Comparison of ENCODE assay signal across 1 cellular context in the genomic region with DNA sequence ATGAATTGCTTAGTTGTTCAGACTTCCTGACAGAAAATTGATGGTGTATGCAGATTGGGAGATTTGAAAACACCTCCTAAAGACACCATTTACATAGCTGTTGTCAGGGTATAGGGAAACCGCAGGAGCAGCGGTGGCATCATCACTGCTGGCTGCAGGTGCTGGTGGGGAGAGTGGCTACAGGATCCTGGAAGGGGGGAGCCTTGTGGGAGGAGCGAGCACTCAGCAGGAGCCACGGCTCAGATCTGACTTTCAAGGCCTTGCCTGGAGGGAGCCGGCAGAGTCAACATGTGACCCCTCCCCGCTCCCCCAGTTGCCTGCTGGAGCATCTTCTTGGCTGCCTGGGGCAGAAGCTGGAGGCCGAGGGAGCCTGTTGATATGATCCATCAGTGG.
A peak's percentile ranks its signal among the peaks of the same experiment; 100 is the strongest.
TF ChIP-seq lines count a peak whose summit lies in the region.

No MANE protein-coding gene starts in this region.

TF ChIP-seq in H1, 55 proteins besides CTCF, POLR2A, EP300 and RAD21:
- TF ChIP-seq SP1 (IDR thresholded peaks at IDR 0.05; ENCODE audit: low read depth, low read length) (0 out of 2 replicates have a peak, but pooled peaks have one; percentile 19), CEBPB (IDR thresholded peaks at IDR 0.05; ENCODE audit: low read depth, low read length) (peak; percentile 43; the same call in 1 of the 2 replicates), KDM4A (IDR thresholded peaks at IDR 0.05; ENCODE audit: low read depth, low read length, severe bottlenecking) (no peak), TAF1 (IDR thresholded peaks at IDR 0.05; ENCODE audit: low read depth, low read length) (no peak), PHF8 (conservative IDR thresholded peaks at IDR 0.05; ENCODE audit: low read depth, low read length) (no peak), TBP (IDR thresholded peaks at IDR 0.05; ENCODE audit: low read depth, low read length) (no peak), CREB1 (IDR thresholded peaks at IDR 0.05) (peak; percentile 42), YY1 (IDR thresholded peaks at IDR 0.05; ENCODE audit: low read depth, low read length) (peak; percentile 33; the same call in 1 of the 2 replicates), POLR2AphosphoS5 (IDR thresholded peaks at IDR 0.05; ENCODE audit: low read depth, low read length) (peak; percentile 33), HDAC2 (IDR thresholded peaks at IDR 0.05; ENCODE audit: borderline replicate concordance in 1 of 2, low read depth in 2 of 2, low read length in 2 of 2) (0 out of 4 replicates have a peak, but pooled peaks of 1 of the 2 experiments have one; percentile 51), POU5F1 (IDR thresholded peaks at IDR 0.05; ENCODE audit: low read depth, low read length) (no peak), TAF7 (optimal IDR thresholded peaks at IDR 0.05; ENCODE audit: borderline replicate concordance, low read depth, low read length) (no peak), TCF12 (IDR thresholded peaks at IDR 0.05; ENCODE audit: low read depth, low read length) (peak; percentile 80), CBX8 (IDR thresholded peaks at IDR 0.05; ENCODE audit: borderline replicate concordance, low read depth, low read length) (no peak), GTF2F1 (IDR thresholded peaks at IDR 0.05; ENCODE audit: borderline replicate concordance, low read depth, low read length) (no peak)
- TF ChIP-seq, protein P1, sequence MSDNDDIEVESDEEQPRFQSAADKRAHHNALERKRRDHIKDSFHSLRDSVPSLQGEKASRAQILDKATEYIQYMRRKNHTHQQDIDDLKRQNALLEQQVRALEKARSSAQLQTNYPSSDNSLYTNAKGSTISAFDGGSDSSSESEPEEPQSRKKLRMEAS (IDR thresholded peaks at IDR 0.05), result peak; percentile 12; the same call in 1 of the 2 replicates
- TF ChIP-seq, protein P2, sequence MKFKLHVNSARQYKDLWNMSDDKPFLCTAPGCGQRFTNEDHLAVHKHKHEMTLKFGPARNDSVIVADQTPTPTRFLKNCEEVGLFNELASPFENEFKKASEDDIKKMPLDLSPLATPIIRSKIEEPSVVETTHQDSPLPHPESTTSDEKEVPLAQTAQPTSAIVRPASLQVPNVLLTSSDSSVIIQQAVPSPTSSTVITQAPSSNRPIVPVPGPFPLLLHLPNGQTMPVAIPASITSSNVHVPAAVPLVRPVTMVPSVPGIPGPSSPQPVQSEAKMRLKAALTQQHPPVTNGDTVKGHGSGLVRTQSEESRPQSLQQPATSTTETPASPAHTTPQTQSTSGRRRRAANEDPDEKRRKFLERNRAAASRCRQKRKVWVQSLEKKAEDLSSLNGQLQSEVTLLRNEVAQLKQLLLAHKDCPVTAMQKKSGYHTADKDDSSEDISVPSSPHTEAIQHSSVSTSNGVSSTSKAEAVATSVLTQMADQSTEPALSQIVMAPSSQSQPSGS (IDR thresholded peaks at IDR 0.05; ENCODE audit: low read length), result no peak
- TF ChIP-seq, protein P3, sequence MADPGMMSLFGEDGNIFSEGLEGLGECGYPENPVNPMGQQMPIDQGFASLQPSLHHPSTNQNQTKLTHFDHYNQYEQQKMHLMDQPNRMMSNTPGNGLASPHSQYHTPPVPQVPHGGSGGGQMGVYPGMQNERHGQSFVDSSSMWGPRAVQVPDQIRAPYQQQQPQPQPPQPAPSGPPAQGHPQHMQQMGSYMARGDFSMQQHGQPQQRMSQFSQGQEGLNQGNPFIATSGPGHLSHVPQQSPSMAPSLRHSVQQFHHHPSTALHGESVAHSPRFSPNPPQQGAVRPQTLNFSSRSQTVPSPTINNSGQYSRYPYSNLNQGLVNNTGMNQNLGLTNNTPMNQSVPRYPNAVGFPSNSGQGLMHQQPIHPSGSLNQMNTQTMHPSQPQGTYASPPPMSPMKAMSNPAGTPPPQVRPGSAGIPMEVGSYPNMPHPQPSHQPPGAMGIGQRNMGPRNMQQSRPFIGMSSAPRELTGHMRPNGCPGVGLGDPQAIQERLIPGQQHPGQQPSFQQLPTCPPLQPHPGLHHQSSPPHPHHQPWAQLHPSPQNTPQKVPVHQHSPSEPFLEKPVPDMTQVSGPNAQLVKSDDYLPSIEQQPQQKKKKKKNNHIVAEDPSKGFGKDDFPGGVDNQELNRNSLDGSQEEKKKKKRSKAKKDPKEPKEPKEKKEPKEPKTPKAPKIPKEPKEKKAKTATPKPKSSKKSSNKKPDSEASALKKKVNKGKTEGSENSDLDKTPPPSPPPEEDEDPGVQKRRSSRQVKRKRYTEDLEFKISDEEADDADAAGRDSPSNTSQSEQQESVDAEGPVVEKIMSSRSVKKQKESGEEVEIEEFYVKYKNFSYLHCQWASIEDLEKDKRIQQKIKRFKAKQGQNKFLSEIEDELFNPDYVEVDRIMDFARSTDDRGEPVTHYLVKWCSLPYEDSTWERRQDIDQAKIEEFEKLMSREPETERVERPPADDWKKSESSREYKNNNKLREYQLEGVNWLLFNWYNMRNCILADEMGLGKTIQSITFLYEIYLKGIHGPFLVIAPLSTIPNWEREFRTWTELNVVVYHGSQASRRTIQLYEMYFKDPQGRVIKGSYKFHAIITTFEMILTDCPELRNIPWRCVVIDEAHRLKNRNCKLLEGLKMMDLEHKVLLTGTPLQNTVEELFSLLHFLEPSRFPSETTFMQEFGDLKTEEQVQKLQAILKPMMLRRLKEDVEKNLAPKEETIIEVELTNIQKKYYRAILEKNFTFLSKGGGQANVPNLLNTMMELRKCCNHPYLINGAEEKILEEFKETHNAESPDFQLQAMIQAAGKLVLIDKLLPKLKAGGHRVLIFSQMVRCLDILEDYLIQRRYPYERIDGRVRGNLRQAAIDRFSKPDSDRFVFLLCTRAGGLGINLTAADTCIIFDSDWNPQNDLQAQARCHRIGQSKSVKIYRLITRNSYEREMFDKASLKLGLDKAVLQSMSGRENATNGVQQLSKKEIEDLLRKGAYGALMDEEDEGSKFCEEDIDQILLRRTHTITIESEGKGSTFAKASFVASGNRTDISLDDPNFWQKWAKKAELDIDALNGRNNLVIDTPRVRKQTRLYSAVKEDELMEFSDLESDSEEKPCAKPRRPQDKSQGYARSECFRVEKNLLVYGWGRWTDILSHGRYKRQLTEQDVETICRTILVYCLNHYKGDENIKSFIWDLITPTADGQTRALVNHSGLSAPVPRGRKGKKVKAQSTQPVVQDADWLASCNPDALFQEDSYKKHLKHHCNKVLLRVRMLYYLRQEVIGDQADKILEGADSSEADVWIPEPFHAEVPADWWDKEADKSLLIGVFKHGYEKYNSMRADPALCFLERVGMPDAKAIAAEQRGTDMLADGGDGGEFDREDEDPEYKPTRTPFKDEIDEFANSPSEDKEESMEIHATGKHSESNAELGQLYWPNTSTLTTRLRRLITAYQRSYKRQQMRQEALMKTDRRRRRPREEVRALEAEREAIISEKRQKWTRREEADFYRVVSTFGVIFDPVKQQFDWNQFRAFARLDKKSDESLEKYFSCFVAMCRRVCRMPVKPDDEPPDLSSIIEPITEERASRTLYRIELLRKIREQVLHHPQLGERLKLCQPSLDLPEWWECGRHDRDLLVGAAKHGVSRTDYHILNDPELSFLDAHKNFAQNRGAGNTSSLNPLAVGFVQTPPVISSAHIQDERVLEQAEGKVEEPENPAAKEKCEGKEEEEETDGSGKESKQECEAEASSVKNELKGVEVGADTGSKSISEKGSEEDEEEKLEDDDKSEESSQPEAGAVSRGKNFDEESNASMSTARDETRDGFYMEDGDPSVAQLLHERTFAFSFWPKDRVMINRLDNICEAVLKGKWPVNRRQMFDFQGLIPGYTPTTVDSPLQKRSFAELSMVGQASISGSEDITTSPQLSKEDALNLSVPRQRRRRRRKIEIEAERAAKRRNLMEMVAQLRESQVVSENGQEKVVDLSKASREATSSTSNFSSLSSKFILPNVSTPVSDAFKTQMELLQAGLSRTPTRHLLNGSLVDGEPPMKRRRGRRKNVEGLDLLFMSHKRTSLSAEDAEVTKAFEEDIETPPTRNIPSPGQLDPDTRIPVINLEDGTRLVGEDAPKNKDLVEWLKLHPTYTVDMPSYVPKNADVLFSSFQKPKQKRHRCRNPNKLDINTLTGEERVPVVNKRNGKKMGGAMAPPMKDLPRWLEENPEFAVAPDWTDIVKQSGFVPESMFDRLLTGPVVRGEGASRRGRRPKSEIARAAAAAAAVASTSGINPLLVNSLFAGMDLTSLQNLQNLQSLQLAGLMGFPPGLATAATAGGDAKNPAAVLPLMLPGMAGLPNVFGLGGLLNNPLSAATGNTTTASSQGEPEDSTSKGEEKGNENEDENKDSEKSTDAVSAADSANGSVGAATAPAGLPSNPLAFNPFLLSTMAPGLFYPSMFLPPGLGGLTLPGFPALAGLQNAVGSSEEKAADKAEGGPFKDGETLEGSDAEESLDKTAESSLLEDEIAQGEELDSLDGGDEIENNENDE (IDR thresholded peaks at IDR 0.05; ENCODE audit: insufficient replicate concordance, low read length), result no peak
- TF ChIP-seq, protein P4, sequence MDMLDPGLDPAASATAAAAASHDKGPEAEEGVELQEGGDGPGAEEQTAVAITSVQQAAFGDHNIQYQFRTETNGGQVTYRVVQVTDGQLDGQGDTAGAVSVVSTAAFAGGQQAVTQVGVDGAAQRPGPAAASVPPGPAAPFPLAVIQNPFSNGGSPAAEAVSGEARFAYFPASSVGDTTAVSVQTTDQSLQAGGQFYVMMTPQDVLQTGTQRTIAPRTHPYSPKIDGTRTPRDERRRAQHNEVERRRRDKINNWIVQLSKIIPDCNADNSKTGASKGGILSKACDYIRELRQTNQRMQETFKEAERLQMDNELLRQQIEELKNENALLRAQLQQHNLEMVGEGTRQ (IDR thresholded peaks at IDR 0.05; ENCODE audit: low read length), result peak; percentile 60; the same call in 1 of the 2 replicates
- TF ChIP-seq, protein P5, sequence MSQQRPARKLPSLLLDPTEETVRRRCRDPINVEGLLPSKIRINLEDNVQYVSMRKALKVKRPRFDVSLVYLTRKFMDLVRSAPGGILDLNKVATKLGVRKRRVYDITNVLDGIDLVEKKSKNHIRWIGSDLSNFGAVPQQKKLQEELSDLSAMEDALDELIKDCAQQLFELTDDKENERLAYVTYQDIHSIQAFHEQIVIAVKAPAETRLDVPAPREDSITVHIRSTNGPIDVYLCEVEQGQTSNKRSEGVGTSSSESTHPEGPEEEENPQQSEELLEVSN (IDR thresholded peaks at IDR 0.05), result 0 out of 2 replicates have a peak, but pooled peaks have one; percentile 14
